ENCODE assay signal across 18 cellular contexts in the genomic region with DNA sequence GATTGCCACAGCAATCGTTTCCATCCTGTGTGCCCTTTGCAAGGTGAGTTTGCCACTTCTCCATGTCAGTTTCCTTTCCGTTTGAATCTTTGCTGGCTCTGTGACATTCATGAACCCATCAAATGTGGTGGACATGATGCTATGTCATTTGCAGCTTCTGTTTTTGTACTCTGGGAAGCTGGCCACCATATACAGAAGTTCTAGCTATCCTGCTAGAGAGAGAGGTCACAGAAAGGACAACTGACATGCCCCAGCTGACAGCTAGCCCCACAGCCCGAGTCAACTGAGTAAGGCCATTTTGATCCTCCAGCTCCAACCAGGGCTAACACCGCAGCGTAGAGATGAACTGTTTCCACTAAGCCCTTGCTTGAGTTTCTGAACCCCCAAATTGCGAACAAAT. TPM values are rescaled to one million over a fixed set of nuclear protein-coding genes. Genes with fewer than 3 reads are reported as not detected.
DNase-seq lines count a peak whose midpoint lies in the region; ATAC-seq and TF ChIP-seq lines count a peak whose summit lies in the region.
"Had no signal": no experiment of that assay in that cellular context is flagged by ENCODE, and none has a peak within 500 bp of the region (broad histone marks: within the 10 kb centered on the region; RNA-seq: fewer than 3 reads in every experiment).

No MANE protein-coding gene starts in this region.

- peak; percentile 14 for ATAC-seq in left ventricle myocardium superior
- no peak for ATAC-seq in HG02981 (IDR thresholded peaks at IDR 0.05; ENCODE audit: unreplicated experiment)
- ATAC-seq: GM23338 had no signal

- no peak for DNase-seq in left ventricle myocardium superior
- DNase-seq in right atrium auricular region (ENCODE audit: low spot score), result no peak
- peak; percentile 20 for DNase-seq in WERI-Rb-1
- DNase-seq in mesenteric fat pad (ENCODE audit: low spot score), result peak; percentile 47
- DNase-seq in NAMALWA (ENCODE audit: low spot score), result no peak
- no peak for DNase-seq in T-helper 9 cell
- DNase-seq: 8988T; CD4-positive, alpha-beta memory T cell; DMS153; DMS79; GDM1; HCEC 1CT had no signal

- H3K4me3 ChIP-seq in right atrium auricular region (no peak overlapping the region), WERI-Rb-1 (ENCODE audit: low read depth, low read length) (no peak overlapping the region)
- H3K4me3 ChIP-seq: BLaER1, GM23338 had no signal

- TF ChIP-seq CTCF in right atrium auricular region (IDR thresholded peaks at IDR 0.05) (no peak), WERI-Rb-1 (IDR thresholded peaks at IDR 0.05; ENCODE audit: low read depth, low read length) (no peak)

- intact Hi-C loops in left ventricle myocardium superior (cut with micrococcal nuclease), result no loop called here

- H3K36me3 ChIP-seq in right atrium auricular region, result no peaks in the 10 kb centered on the region
- no peaks in the 10 kb centered on the region for H3K36me3 ChIP-seq in WERI-Rb-1
- H3K36me3 ChIP-seq: BLaER1 had no signal

- H3K27ac ChIP-seq in right atrium auricular region (peak overlapping the region in 1 of 2 donors; percentile 51), WERI-Rb-1 (no peak overlapping the region)
- H3K27ac ChIP-seq: BLaER1, HL-60 had no signal

- H3K27me3 ChIP-seq in right atrium auricular region, result no peaks in the 10 kb centered on the region
- no peaks in the 10 kb centered on the region for H3K27me3 ChIP-seq in WERI-Rb-1 (ENCODE audit: insufficient read depth, low read depth, severe bottlenecking)
- H3K27me3 ChIP-seq: BLaER1 had no signal

- H3K9me3 ChIP-seq in right atrium auricular region (no peaks in the 10 kb centered on the region), WERI-Rb-1 (ENCODE audit: severe bottlenecking) (no peaks in the 10 kb centered on the region)
- H3K9me3 ChIP-seq: BLaER1 had no signal

- peaks cover 0 to 51% of the 10 kb centered on the region in 2 donors for H3K4me1 ChIP-seq in right atrium auricular region

RNA-seq across cellular contexts. Expression of gene CCDC42, which starts 33.9 kb away (rescaled TPM):
- total RNA-seq in left ventricle myocardium superior, result not detected
- total RNA-seq in right atrium auricular region, result not detected
- not detected for total RNA-seq in mesenteric fat pad
- total RNA-seq: A673, Daoy, GM23338 had no signal

RNA-seq across cellular contexts. Expression of gene SPDYE4, which starts 47.6 kb away (rescaled TPM):
- total RNA-seq in left ventricle myocardium superior (not detected), right atrium auricular region (not detected), mesenteric fat pad (not detected)
- total RNA-seq: A673; CD4-positive, alpha-beta memory T cell; Daoy; GM23338 had no signal

Comparison
In these comparisons a context has a peak if more than half of its experiments do, and no peak if none do; other contexts are left out.
1. DNase-seq: peak in WERI-Rb-1 (single experiment) and mesenteric fat pad (single experiment); none in left ventricle myocardium superior (single experiment), right atrium auricular region (single experiment), NAMALWA (single experiment) and T-helper 9 cell (single experiment).